ENCODE assay signal across 31 cellular contexts in the genomic region with DNA sequence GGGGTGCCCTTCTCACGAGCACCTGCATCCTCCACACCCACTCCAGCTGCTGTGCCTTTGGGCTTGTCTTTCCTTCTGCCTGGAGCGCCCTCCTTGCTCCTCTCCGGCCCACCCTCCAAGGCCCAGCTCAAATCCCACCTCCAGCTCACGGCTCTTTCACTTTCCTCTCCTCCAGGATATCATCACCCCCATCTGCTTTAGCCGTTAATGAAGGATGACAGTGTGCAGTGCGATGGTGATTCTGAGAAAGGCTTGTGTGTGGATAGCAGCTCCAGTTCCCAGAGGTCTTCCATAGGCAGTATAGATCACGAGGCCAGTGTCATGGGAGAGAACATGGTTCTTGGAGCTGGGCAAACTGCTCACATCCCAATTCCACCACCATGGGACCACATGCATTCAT.
"Had no signal": no experiment of that assay in that cellular context is flagged by ENCODE, and none has a peak within 500 bp of the region (broad histone marks: within the 10 kb centered on the region; RNA-seq: fewer than 3 reads in every experiment).

No MANE protein-coding gene starts in this region.

- H3K4me1 ChIP-seq: gastrocnemius medialis, left lung, lower lobe of right lung, testis, transverse colon, uterus had no signal

- DNase-seq: activated CD4-positive, alpha-beta T cell treated with anti-CD3 and anti-CD28 coated beads for 48 hours; activated CD4-positive, alpha-beta T cell treated with anti-CD3 and anti-CD28 coated beads, Interleukin-2, amount 50 U/mL, for 48 hours; activated CD8-positive, alpha-beta memory T cell treated with anti-CD3 and anti-CD28 coated beads for 24 hours; activated effector memory CD4-positive, alpha-beta T cell treated with anti-CD3 and anti-CD28 coated beads, Interleukin-2, amount 50 U/mL, for 16 hours; activated naive CD4-positive, alpha-beta T cell treated with anti-CD3 and anti-CD28 coated beads for 36 hours; activated naive CD8-positive, alpha-beta T cell treated with anti-CD3 and anti-CD28 coated beads, Interleukin-2, amount 10 ng/mL, durations not matched to agents 7 days and 5 days; amniotic stem cell; caudate nucleus; cortex of kidney; effector memory CD8-positive, alpha-beta T cell; erythroblast; gastrocnemius medialis; glutamatergic neuron; left lung; lower lobe of right lung; mesendoderm; nucleus accumbens; right cardiac atrium; stimulated activated CD4-positive, alpha-beta T cell treated with anti-CD3 and anti-CD28 coated beads, Interleukin-2, amount 100 ng/mL, for 48 hours; stimulated activated naive CD8-positive, alpha-beta T cell treated with anti-CD3 and anti-CD28 coated beads, Interleukin-15, Interleukin-2, amounts not matched to agents 100 U/mL and 50 U/mL, for 24 hours; T-helper 9 cell; testis; transverse colon; uterus had no signal

- H3K27ac Mint-ChIP-seq: activated naive CD4-positive, alpha-beta T cell treated with anti-CD3 and anti-CD28 coated beads for 36 hours; activated naive CD8-positive, alpha-beta T cell treated with anti-CD3 and anti-CD28 coated beads, Interleukin-2, amount 10 ng/mL, durations not matched to agents 7 days and 5 days; activated T-helper 1 cell treated with anti-CD3 and anti-CD28 coated beads, Interleukin-12 subunit alpha, Interleukin-12 subunit beta, Interleukin-2, Interleukin-4 antibody, amounts not matched to agents 30 ng/mL and 10 ng/mL and 1 ng/mL, durations not matched to agents 14 hours and 24 hours and 36 hours; effector memory CD8-positive, alpha-beta T cell; T-helper 1 cell treated with Interleukin-12 subunit alpha and Interleukin-12 subunit beta and Interleukin-4 antibody, amounts not matched to agents 30 μg/mL and 1 μg/mL, for 36 hours had no signal

- ATAC-seq: activated CD4-positive, CD25-positive, alpha-beta regulatory T cell treated with anti-CD3 and anti-CD28 coated beads, Interleukin-2, amount 50 U/mL, for 24 hours; effector memory CD8-positive, alpha-beta T cell; gastrocnemius medialis; left lung; lower lobe of right lung; right cardiac atrium; stimulated activated naive CD8-positive, alpha-beta T cell treated with anti-CD3 and anti-CD28 coated beads, Interleukin-15, Interleukin-2, amounts not matched to agents 100 U/mL and 50 U/mL, for 24 hours had no signal

- H3K4me3 Mint-ChIP-seq: activated naive CD4-positive, alpha-beta T cell treated with anti-CD3 and anti-CD28 coated beads for 36 hours; activated naive CD8-positive, alpha-beta T cell treated with anti-CD3 and anti-CD28 coated beads, Interleukin-2, amount 10 ng/mL, durations not matched to agents 7 days and 5 days; activated T-helper 1 cell treated with anti-CD3 and anti-CD28 coated beads, Interleukin-12 subunit alpha, Interleukin-12 subunit beta, Interleukin-2, Interleukin-4 antibody, amounts not matched to agents 30 ng/mL and 10 ng/mL and 1 ng/mL, durations not matched to agents 14 hours and 24 hours and 36 hours; effector memory CD8-positive, alpha-beta T cell; T-helper 1 cell treated with Interleukin-12 subunit alpha and Interleukin-12 subunit beta and Interleukin-4 antibody, amounts not matched to agents 30 μg/mL and 1 μg/mL, for 36 hours had no signal

- H3K27ac ChIP-seq: gastrocnemius medialis, left lung, lower lobe of right lung, testis, transverse colon, uterus, VCaP had no signal

- H3K36me3 ChIP-seq: gastrocnemius medialis, left lung, lower lobe of right lung, transverse colon, uterus had no signal

- H3K4me3 ChIP-seq: gastrocnemius medialis, left lung, lower lobe of right lung, testis, transverse colon, uterus had no signal

- H3K36me3 Mint-ChIP-seq: activated naive CD8-positive, alpha-beta T cell treated with anti-CD3 and anti-CD28 coated beads, Interleukin-2, amount 10 ng/mL, durations not matched to agents 7 days and 5 days had no signal

- FAIRE-seq: astrocyte, islet of Langerhans, TTC549 had no signal

- H3K27me3 ChIP-seq: gastrocnemius medialis, left lung, testis, transverse colon, uterus had no signal

- H3K9me3 ChIP-seq: gastrocnemius medialis, left lung, lower lobe of right lung, testis, transverse colon, uterus had no signal

- H3K9me3 Mint-ChIP-seq: activated naive CD4-positive, alpha-beta T cell treated with anti-CD3 and anti-CD28 coated beads for 36 hours; effector memory CD8-positive, alpha-beta T cell; T-helper 1 cell treated with Interleukin-12 subunit alpha and Interleukin-12 subunit beta and Interleukin-4 antibody, amounts not matched to agents 30 μg/mL and 1 μg/mL, for 36 hours had no signal
